Comparison of ENCODE assay signal across 27 cellular contexts in the genomic region with DNA sequence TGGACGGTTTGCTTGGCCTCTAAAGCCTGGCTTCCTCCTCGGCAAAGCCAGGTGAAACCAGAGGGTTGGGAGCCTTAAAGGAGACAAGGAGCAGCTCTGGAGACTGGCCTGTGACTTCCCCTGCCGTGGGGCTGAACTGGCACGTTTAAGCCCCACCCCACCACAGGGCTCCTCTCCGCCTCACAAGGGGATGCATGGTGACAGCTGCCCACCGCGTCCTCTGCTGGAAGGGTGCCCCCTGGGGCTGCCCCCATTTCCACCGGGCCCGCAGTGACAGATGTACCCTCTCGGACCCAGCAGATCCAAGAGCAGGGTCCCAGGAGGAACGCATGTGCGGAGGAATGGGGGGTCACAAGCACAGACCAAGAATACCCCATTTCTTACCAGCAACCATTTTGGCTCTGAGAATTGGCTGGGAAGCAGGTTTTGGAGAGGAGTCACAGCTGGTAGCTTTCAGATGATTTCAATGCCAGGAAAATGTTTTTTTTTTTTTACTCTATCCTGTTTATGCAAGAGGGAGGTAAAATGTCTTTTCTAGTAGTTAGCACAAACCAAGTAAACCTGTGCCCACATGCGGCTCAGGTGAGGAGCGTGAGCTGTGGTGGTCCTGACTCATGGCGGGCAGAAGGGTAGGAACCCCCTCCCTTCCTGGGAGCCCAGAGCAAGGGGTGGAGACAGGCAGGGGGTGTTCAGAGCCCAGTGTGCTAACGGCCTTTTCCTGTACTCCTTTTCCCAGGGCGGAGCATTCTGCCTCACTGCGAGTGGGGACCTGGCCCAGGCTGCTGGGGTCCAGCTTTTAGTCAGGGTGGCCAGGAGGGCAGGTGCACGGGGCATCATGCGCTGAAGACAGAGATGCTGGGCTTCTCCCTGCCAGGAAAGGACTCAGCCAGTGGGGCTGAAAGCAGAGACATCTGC. TPM values are rescaled to one million over a fixed set of nuclear protein-coding genes. Genes with fewer than 3 reads are reported as not detected.
DNase-seq lines count a peak whose midpoint lies in the region; ATAC-seq and TF ChIP-seq lines count a peak whose summit lies in the region.
"Had no signal": no experiment of that assay in that cellular context is flagged by ENCODE, and none has a peak within 500 bp of the region (broad histone marks: within the 10 kb centered on the region; RNA-seq: fewer than 3 reads in every experiment).

No MANE protein-coding gene starts in this region.

- H3K9me3 ChIP-seq in osteoblast (ENCODE audit: low read depth, low read length): peaks cover under 1% of the 10 kb centered on the region
- H3K9me3 ChIP-seq: colonic mucosa had no signal

- H3K27me3 Mint-ChIP-seq in activated CD8-positive, alpha-beta T cell treated with anti-CD3 and anti-CD28 coated beads for 36 hours: no peaks in the 10 kb centered on the region
- H3K27me3 Mint-ChIP-seq: CD4-positive, CD25-positive, alpha-beta regulatory T cell; memory B cell; T-cell had no signal

- POLR2A ChIA-PET in activated CD8-positive, alpha-beta T cell treated with anti-CD3 and anti-CD28 coated beads for 36 hours (lab: Charles Lee): no interaction called here

- no peak overlapping the region for H2AFZ ChIP-seq in osteoblast (ENCODE audit: low read length)

- no peak overlapping the region for H3K4me2 ChIP-seq in osteoblast (ENCODE audit: insufficient read depth, low read length)

- in situ Hi-C loops in G401 (cut with HindIII; ENCODE audit: low sequenced_read_pairs): no loop called here

- intact Hi-C loops in activated CD8-positive, alpha-beta T cell treated with anti-CD3 and anti-CD28 coated beads for 36 hours (cut with micrococcal nuclease): no loop called here

- H3K4me3 ChIP-seq in fibroblast of pulmonary artery (replicated peaks; ENCODE audit: low read depth, low read length) (no peak overlapping the region), osteoblast (ENCODE audit: insufficient read depth, low read length) (no peak overlapping the region)
- H3K4me3 ChIP-seq: colonic mucosa, esophagus squamous epithelium had no signal

- CTCF ChIA-PET in activated CD8-positive, alpha-beta T cell treated with anti-CD3 and anti-CD28 coated beads for 36 hours (lab: Charles Lee): no interaction called here

- H3K9me3 Mint-ChIP-seq in activated CD8-positive, alpha-beta T cell treated with anti-CD3 and anti-CD28 coated beads for 36 hours: peaks cover 2% of the 10 kb centered on the region
- H3K9me3 Mint-ChIP-seq: memory B cell had no signal

- no peaks in the 10 kb centered on the region for H3K4me1 ChIP-seq in osteoblast (ENCODE audit: insufficient read depth, low read length)
- H3K4me1 ChIP-seq: colonic mucosa had no signal

- H4K20me1 ChIP-seq in osteoblast (ENCODE audit: insufficient read depth, low read length): no peaks in the 10 kb centered on the region

- no peak for ATAC-seq in SK-N-SH treated with all-trans-retinoic acid at 6 μM for 48 hours
- ATAC-seq in activated CD8-positive, alpha-beta T cell treated with anti-CD3 and anti-CD28 coated beads for 36 hours: no peak
- ATAC-seq: activated CD8-positive, alpha-beta T cell treated with anti-CD3 and anti-CD28 coated beads, Interleukin-2, amount 10 ng/mL, durations not matched to agents 7 days and 5 days; PC-3; T-cell had no signal

- no peak overlapping the region for H3K27ac ChIP-seq in osteoblast (ENCODE audit: low read depth, low read length)
- H3K27ac ChIP-seq: brain microvascular endothelial cell, colonic mucosa, esophagus squamous epithelium had no signal

- H3K79me2 ChIP-seq in osteoblast (ENCODE audit: insufficient read depth, low read length): no peaks in the 10 kb centered on the region

- H3K36me3 Mint-ChIP-seq in activated CD8-positive, alpha-beta T cell treated with anti-CD3 and anti-CD28 coated beads for 36 hours (ENCODE audit: low read depth): no peaks in the 10 kb centered on the region
- H3K36me3 Mint-ChIP-seq: CD4-positive, CD25-positive, alpha-beta regulatory T cell; memory B cell; T-cell had no signal

- TF ChIP-seq CTCF in fibroblast of pulmonary artery (IDR thresholded peaks at IDR 0.05; ENCODE audit: low read length, missing control alignments) (no peak), osteoblast (IDR thresholded peaks at IDR 0.05; ENCODE audit: extremely low read depth, low read depth, low read length) (no peak)
- TF ChIP-seq CTCF in activated CD8-positive, alpha-beta T cell treated with anti-CD3 and anti-CD28 coated beads for 36 hours (IDR thresholded peaks at IDR 0.05): no peak

- H3K4me1 Mint-ChIP-seq in activated CD8-positive, alpha-beta T cell treated with anti-CD3 and anti-CD28 coated beads for 36 hours (ENCODE audit: low read depth): no peaks in the 10 kb centered on the region
- H3K4me1 Mint-ChIP-seq: CD4-positive, CD25-positive, alpha-beta regulatory T cell; memory B cell; T-cell had no signal

- H3K4me3 Mint-ChIP-seq in activated CD8-positive, alpha-beta T cell treated with anti-CD3 and anti-CD28 coated beads for 36 hours: no peak overlapping the region
- H3K4me3 Mint-ChIP-seq: activated CD8-positive, alpha-beta T cell treated with anti-CD3 and anti-CD28 coated beads, Interleukin-2, amount 10 ng/mL, durations not matched to agents 7 days and 5 days; CD4-positive, CD25-positive, alpha-beta regulatory T cell; memory B cell; T-cell had no signal

- DNase-seq in G401 (ENCODE audit: low spot score) (peak; percentile 45), NCI-H2171 (lab: John Stamatoyannopoulos, UW) (peak; percentile 31), fibroblast of pulmonary artery (ENCODE audit: low read depth) (peak; percentile 63), osteoblast (ENCODE audit: insufficient read length, low spot score, missing footprints) (peak; percentile 81), NCI-H226 (no peak)
- no peak for DNase-seq in activated CD8-positive, alpha-beta T cell treated with anti-CD3 and anti-CD28 coated beads for 36 hours
- DNase-seq: activated CD4-positive, CD25-positive, alpha-beta regulatory T cell treated with anti-CD3 and anti-CD28 coated beads, Interleukin-2, amount 50 U/mL, for 72 hours; activated CD8-positive, alpha-beta T cell treated with anti-CD3 and anti-CD28 coated beads, Interleukin-2, amount 10 ng/mL, durations not matched to agents 7 days and 5 days; activated gamma-delta T cell treated with Interleukin-2 at 50 U/mL for 16 hours; activated T-cell treated with anti-CD3 and anti-CD28 coated beads for 4 hours; brain microvascular endothelial cell; CD4-positive, CD25-positive, alpha-beta regulatory T cell; colonic mucosa; esophagus squamous epithelium; kidney glomerular epithelial cell; NCI-H1105; NCI-H2081; NCI-H446 treated with DMSO at 0.1 percent for 48 hours; nucleus accumbens; PC-3; SHP77 treated with DMSO at 0.1 percent for 48 hours; stimulated activated CD4-positive, alpha-beta T cell treated with anti-CD3 and anti-CD28 coated beads, Interleukin-4, amount 100 ng/mL, for 1 hour; stimulated activated naive CD4-positive, alpha-beta T cell; T-cell had no signal

- no peaks in the 10 kb centered on the region for H3K36me3 ChIP-seq in osteoblast (ENCODE audit: insufficient read depth, low read length)
- H3K36me3 ChIP-seq: brain microvascular endothelial cell, colonic mucosa, esophagus squamous epithelium had no signal

- H3K27ac Mint-ChIP-seq in activated CD8-positive, alpha-beta T cell treated with anti-CD3 and anti-CD28 coated beads for 36 hours: no peak overlapping the region
- H3K27ac Mint-ChIP-seq: activated CD8-positive, alpha-beta T cell treated with anti-CD3 and anti-CD28 coated beads, Interleukin-2, amount 10 ng/mL, durations not matched to agents 7 days and 5 days; CD4-positive, CD25-positive, alpha-beta regulatory T cell; memory B cell; T-cell had no signal

- no peaks in the 10 kb centered on the region for H3K27me3 ChIP-seq in osteoblast (ENCODE audit: insufficient read depth, low read length)
- H3K27me3 ChIP-seq: brain microvascular endothelial cell, colonic mucosa, esophagus squamous epithelium had no signal

TF ChIP-seq in SK-N-SH treated with all-trans-retinoic acid at 6 μM for 48 hours, 23 proteins besides CTCF, POLR2A, EP300 and RAD21 (continues in another document):
- TF ChIP-seq OSR1 (CRISPR knock-in tag; IDR thresholded peaks at IDR 0.05) (no peak), ZNF8 (CRISPR knock-in tag; IDR thresholded peaks at IDR 0.05) (no peak), ISL1 (CRISPR knock-in tag; IDR thresholded peaks at IDR 0.05) (no peak), ESRRG (CRISPR knock-in tag; IDR thresholded peaks at IDR 0.05) (no peak), BACH2 (CRISPR knock-in tag; IDR thresholded peaks at IDR 0.05; ENCODE audit: borderline replicate concordance) (no peak), SNAI2 (CRISPR knock-in tag; IDR thresholded peaks at IDR 0.05) (no peak)
- TF ChIP-seq, protein P1, sequence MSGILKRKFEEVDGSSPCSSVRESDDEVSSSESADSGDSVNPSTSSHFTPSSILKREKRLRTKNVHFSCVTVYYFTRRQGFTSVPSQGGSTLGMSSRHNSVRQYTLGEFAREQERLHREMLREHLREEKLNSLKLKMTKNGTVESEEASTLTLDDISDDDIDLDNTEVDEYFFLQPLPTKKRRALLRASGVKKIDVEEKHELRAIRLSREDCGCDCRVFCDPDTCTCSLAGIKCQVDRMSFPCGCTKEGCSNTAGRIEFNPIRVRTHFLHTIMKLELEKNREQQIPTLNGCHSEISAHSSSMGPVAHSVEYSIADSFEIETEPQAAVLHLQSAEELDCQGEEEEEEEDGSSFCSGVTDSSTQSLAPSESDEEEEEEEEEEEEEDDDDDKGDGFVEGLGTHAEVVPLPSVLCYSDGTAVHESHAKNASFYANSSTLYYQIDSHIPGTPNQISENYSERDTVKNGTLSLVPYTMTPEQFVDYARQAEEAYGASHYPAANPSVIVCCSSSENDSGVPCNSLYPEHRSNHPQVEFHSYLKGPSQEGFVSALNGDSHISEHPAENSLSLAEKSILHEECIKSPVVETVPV (CRISPR knock-in tag; IDR thresholded peaks at IDR 0.05): no peak

RNA-seq across cellular contexts. Expression of gene FRMD1, which starts 33.0 kb away (rescaled TPM):
- not detected in 2 replicates for total RNA-seq in G401 (2014; rRNA removed; shearing (Covaris generic))
- total RNA-seq in osteoblast: under 0.01 TPM in 2 replicates
- not detected for total RNA-seq in activated CD8-positive, alpha-beta T cell treated with anti-CD3 and anti-CD28 coated beads for 36 hours
- total RNA-seq: activated CD8-positive, alpha-beta T cell treated with anti-CD3 and anti-CD28 coated beads, Interleukin-2, amount 10 ng/mL, durations not matched to agents 7 days and 5 days; CD4-positive, CD25-positive, alpha-beta regulatory T cell; myocyte; PC-3; T-cell had no signal

RNA-seq across cellular contexts. Expression of gene KIF25, which starts 48.5 kb away (rescaled TPM):
- total RNA-seq in G401 (2014; rRNA removed; shearing (Covaris generic)): not detected in 2 replicates
- not detected in 2 replicates for total RNA-seq in osteoblast
- total RNA-seq in activated CD8-positive, alpha-beta T cell treated with anti-CD3 and anti-CD28 coated beads for 36 hours: not detected
- total RNA-seq: activated CD8-positive, alpha-beta T cell treated with anti-CD3 and anti-CD28 coated beads, Interleukin-2, amount 10 ng/mL, durations not matched to agents 7 days and 5 days; CD4-positive, CD25-positive, alpha-beta regulatory T cell; myocyte; PC-3; T-cell had no signal

Comparison
In these comparisons a context has a peak if more than half of its experiments do, and no peak if none do; other contexts are left out.
1. DNase-seq: peak in G401 (single experiment), NCI-H2171 (single experiment), fibroblast of pulmonary artery (single experiment) and osteoblast (single experiment); none in activated CD8-positive, alpha-beta T cell treated with anti-CD3 and anti-CD28 coated beads for 36 hours (single experiment) and NCI-H226 (single experiment).